Comparison of ENCODE assay signal across 8 cellular contexts in genomic region chr1:160083968-160084770, GRCh38. TPM values are rescaled to one million over a fixed set of nuclear protein-coding genes. Genes with fewer than 3 reads are reported as not detected.
DNase-seq lines count a peak whose midpoint lies in the region; ATAC-seq lines count a peak whose summit lies in the region.

No MANE protein-coding gene starts in this region.

- peak overlapping the region in 4 of 7 experiments; percentile 9 to 36 (median 24) for H3K4me3 ChIP-seq in skin epidermis

- DNase-seq in ELF-1 (ENCODE audit: low read depth, low spot score): peak; percentile 90
- DNase-seq in SK-N-DZ (ENCODE audit: low spot score): peak; percentile 54
- DNase-seq in hypothalamus (lab: John Stamatoyannopoulos, UW): peak in 28 of 51 donors; percentile 16 to 60 (median 36)

- H3K27ac ChIP-seq in angular gyrus (ENCODE audit: low read depth, low read length) (peak overlapping the region; percentile 99), skin epidermis (no peak overlapping the region)

- ATAC-seq in HG03135 (IDR thresholded peaks at IDR 0.05; ENCODE audit: unreplicated experiment): peak; percentile 72
- no peak for ATAC-seq in GM18873 (IDR thresholded peaks at IDR 0.05; ENCODE audit: low FRiP score, unreplicated experiment)
- ATAC-seq in HG02571 (IDR thresholded peaks at IDR 0.05; ENCODE audit: unreplicated experiment): no peak

RNA-seq across cellular contexts. Expression of gene KCNJ9, which starts 2.8 kb away (rescaled TPM):
- polyA plus RNA-seq in SK-N-DZ (2014; cell fraction: cytosol; rRNA removed): 2.2 and 3.3 TPM in 2 replicates
- 1.5 and 2.0 TPM in 2 replicates for polyA plus RNA-seq in SK-N-DZ (2014; cell fraction: nucleus; rRNA removed)

RNA-seq across cellular contexts. Expression of gene KCNJ10, which starts 14.2 kb away (rescaled TPM):
- not detected in 2 replicates for polyA plus RNA-seq in SK-N-DZ (2014; cell fraction: cytosol; rRNA removed)
- polyA plus RNA-seq in SK-N-DZ (2014; cell fraction: nucleus; rRNA removed): 0.13 TPM in 1 of 2 replicates, not detected in the other

RNA-seq across cellular contexts. Expression of gene IGSF8, which starts 14.2 kb away (rescaled TPM):
- polyA plus RNA-seq in SK-N-DZ (2014; cell fraction: cytosol; rRNA removed): 14.0 and 14.2 TPM in 2 replicates
- 9.6 and 10.4 TPM in 2 replicates for polyA plus RNA-seq in SK-N-DZ (2014; cell fraction: nucleus; rRNA removed)

RNA-seq across cellular contexts. Expression of gene ATP1A2, which starts 31.4 kb away (rescaled TPM):
- 0.03 TPM in 1 of 2 replicates, not detected in the other for polyA plus RNA-seq in SK-N-DZ (2014; cell fraction: cytosol; rRNA removed)
- not detected in 2 replicates for polyA plus RNA-seq in SK-N-DZ (2014; cell fraction: nucleus; rRNA removed)

RNA-seq across cellular contexts. Expression of gene PIGM, which starts 52.4 kb away (rescaled TPM):
- polyA plus RNA-seq in SK-N-DZ (2014; cell fraction: cytosol; rRNA removed): 6.8 and 7.4 TPM in 2 replicates
- 2.7 and 3.1 TPM in 2 replicates for polyA plus RNA-seq in SK-N-DZ (2014; cell fraction: nucleus; rRNA removed)

Comparison
In these comparisons a context has a peak if more than half of its experiments do, and no peak if none do; other contexts are left out.
1. DNase-seq: peak in every context shown above with its lines; median percentile 90 in ELF-1; 54 in SK-N-DZ; 36 in hypothalamus.